ENCODE assay signal across 23 cellular contexts in the genomic region with DNA sequence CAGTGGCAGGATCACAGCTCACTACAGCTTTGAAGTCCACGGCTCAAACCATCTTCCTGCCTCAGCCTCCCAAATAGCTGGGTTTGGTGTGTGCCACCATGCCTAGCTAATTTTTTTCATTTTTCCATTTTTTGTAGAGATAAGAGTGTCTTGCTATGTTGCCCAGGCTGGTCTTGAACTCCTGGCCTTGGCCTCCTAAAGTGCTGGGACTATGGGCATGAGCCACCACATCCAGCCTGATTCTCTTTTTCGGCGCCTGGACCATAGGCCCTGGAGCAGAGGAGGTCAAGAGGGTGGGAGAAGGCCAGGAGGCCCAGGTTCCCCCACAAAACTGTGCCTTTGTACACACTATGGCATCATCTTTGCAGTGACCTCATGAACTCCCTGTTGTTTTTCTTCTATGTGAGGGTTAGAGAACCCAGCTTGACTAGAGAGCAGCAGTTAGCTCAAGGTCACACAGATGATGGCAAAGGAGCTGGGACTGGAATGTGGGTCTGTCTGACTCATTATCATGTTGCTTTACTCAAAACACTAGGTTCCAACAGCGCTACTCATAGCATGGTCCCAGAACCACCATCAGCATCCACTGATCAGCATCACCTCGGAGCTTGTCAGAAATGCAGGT. TPM values are rescaled to one million over a fixed set of nuclear protein-coding genes. Genes with fewer than 3 reads are reported as not detected.
DNase-seq lines count a peak whose midpoint lies in the region; ATAC-seq, FAIRE-seq and TF ChIP-seq lines count a peak whose summit lies in the region.
"Had no signal": no experiment of that assay in that cellular context is flagged by ENCODE, and none has a peak within 500 bp of the region (broad histone marks: within the 10 kb centered on the region; RNA-seq: fewer than 3 reads in every experiment).

No MANE protein-coding gene starts in this region.

- TF ChIP-seq CTCF in K562 (IDR thresholded peaks at IDR 0.05 in 2 of 3, conservative IDR thresholded peaks at IDR 0.05 in 1 of 3; ENCODE audit: insufficient read depth in 2 of 3, low read depth in 1 of 3, low read length in 3 of 3) = no peak
- TF ChIP-seq CTCF in OCI-LY7 (conservative IDR thresholded peaks at IDR 0.05; ENCODE audit: low read length) = no peak
- no peak for TF ChIP-seq CTCF in progenitor cell of endocrine pancreas (IDR thresholded peaks at IDR 0.05; ENCODE audit: unreplicated experiment)
- TF ChIP-seq CTCF in osteocyte (IDR thresholded peaks at IDR 0.05) = no peak

- H3K27ac ChIP-seq in BLaER1 (0 out of 2 replicates have a peak overlapping the region, but pooled peaks have one; percentile 14), K562 (ENCODE audit: extremely low read depth, low read depth, low read length) (no peak overlapping the region), OCI-LY7 (ENCODE audit: low read depth, low read length, poor library complexity, severe bottlenecking) (no peak overlapping the region)
- H3K27ac ChIP-seq in naive thymus-derived CD4-positive, alpha-beta T cell (ENCODE audit: low read depth, low read length) = no peak overlapping the region
- H3K27ac ChIP-seq: cardiac muscle cell had no signal

- peaks cover 10 to 32% (median 20%) of the 10 kb centered on the region in 7 donors for H3K4me1 Mint-ChIP-seq in naive thymus-derived CD4-positive, alpha-beta T cell
- H3K4me1 Mint-ChIP-seq in progenitor cell of endocrine pancreas (ENCODE audit: low read depth) (peaks cover 1% of the 10 kb centered on the region), osteocyte (ENCODE audit: unreplicated experiment) (no peaks in the 10 kb centered on the region)

- no peak for TF ChIP-seq POLR2A in K562 (conservative IDR thresholded peaks at IDR 0.05)

- no peaks in the 10 kb centered on the region for H3K9me1 ChIP-seq in K562 (ENCODE audit: control insufficient read depth, insufficient read depth, low read length)

- WGBS in K562 (ENCODE audit: insufficient coverage, low coverage, missing lambda C conversion rate) = 58% methylated on average over 5 of the region's 5 CpGs

- H2AFZ ChIP-seq in K562 (ENCODE audit: low read depth, low read length) (no peak overlapping the region), OCI-LY7 (ENCODE audit: low read length) (no peak overlapping the region)

- no peaks in the 10 kb centered on the region for H4K20me1 ChIP-seq in BLaER1
- 0 out of 2 replicates have a peak, but pooled peaks cover under 1% of the 10 kb centered on the region for H4K20me1 ChIP-seq in K562 (replicated peaks; ENCODE audit: control insufficient read depth, insufficient read depth, low read length)
- H4K20me1 ChIP-seq in OCI-LY7 (ENCODE audit: insufficient read depth, low read length) = no peaks in the 10 kb centered on the region

- H3K4me1 ChIP-seq in BLaER1 = peaks cover 71% of the 10 kb centered on the region
- peaks cover 12 to 18% of the 10 kb centered on the region in 2 experiments for H3K4me1 ChIP-seq in K562 (replicated peaks in 1 of 2; ENCODE audit: control insufficient read depth in 2 of 2, insufficient read depth in 2 of 2, low read length in 2 of 2)
- peaks cover 17 to 18% of the 10 kb centered on the region in 2 donors for H3K4me1 ChIP-seq in naive thymus-derived CD4-positive, alpha-beta T cell (ENCODE audit: control insufficient read depth in 2 of 2, insufficient read depth in 2 of 2, low read length in 2 of 2)
- H3K4me1 ChIP-seq in OCI-LY7 (ENCODE audit: insufficient read depth, low read length, poor library complexity, severe bottlenecking) = peaks cover 43% of the 10 kb centered on the region

- H3K27ac Mint-ChIP-seq in naive thymus-derived CD4-positive, alpha-beta T cell = peak overlapping the region in 5 of 9 donors; percentile 25 to 84 (median 53)
- H3K27ac Mint-ChIP-seq in progenitor cell of endocrine pancreas (no peak overlapping the region), osteocyte (ENCODE audit: unreplicated experiment) (no peak overlapping the region)
- H3K27ac Mint-ChIP-seq: activated naive CD4-positive, alpha-beta T cell treated with anti-CD3 and anti-CD28 coated beads for 36 hours had no signal

- CTCF ChIA-PET in K562 (lab: Yijun Ruan, JAX; ENCODE audit: low intra/inter-chr PET ratio) (no interaction called here), OCI-LY7 (lab: Charles Lee; ENCODE audit: unreplicated experiment) (interaction anchor here (0.6 to 2.2 kb wide), 2 partner anchors 37 to 254 kb away, joined by 3 to 17 read pairs; partner anchors contain the start of gene GH1)
- CTCF ChIA-PET in naive thymus-derived CD4-positive, alpha-beta T cell (lab: Charles Lee) = interaction anchor here (0.9 to 2.9 kb wide), 2 partner anchors 38 to 69 kb away, joined by 3 to 10 read pairs; partner anchors contain the start of gene GH1

- H3K4me3 ChIP-seq in BLaER1 (no peak overlapping the region), K562 (no peak overlapping the region), OCI-LY7 (ENCODE audit: low read depth, low read length, poor library complexity, severe bottlenecking) (no peak overlapping the region)
- no peak overlapping the region for H3K4me3 ChIP-seq in naive thymus-derived CD4-positive, alpha-beta T cell (ENCODE audit: low read length)
- H3K4me3 ChIP-seq: cardiac muscle cell had no signal

- ATAC-seq in K562 = no peak
- ATAC-seq in naive thymus-derived CD4-positive, alpha-beta T cell = no peak
- ATAC-seq: Panc1, sciatic nerve had no signal

- H3K36me3 Mint-ChIP-seq in naive thymus-derived CD4-positive, alpha-beta T cell = no peaks in the 10 kb centered on the region
- no peaks in the 10 kb centered on the region for H3K36me3 Mint-ChIP-seq in progenitor cell of endocrine pancreas (ENCODE audit: insufficient read depth)
- no peaks in the 10 kb centered on the region for H3K36me3 Mint-ChIP-seq in osteocyte (ENCODE audit: unreplicated experiment)
- H3K36me3 Mint-ChIP-seq: immature natural killer cell had no signal

- H3K9me3 ChIP-seq in BLaER1 = no peaks in the 10 kb centered on the region
- no peaks in the 10 kb centered on the region for H3K9me3 ChIP-seq in K562 (replicated peaks; ENCODE audit: control insufficient read depth, insufficient read depth, low read depth, low read length)
- H3K9me3 ChIP-seq in naive thymus-derived CD4-positive, alpha-beta T cell (ENCODE audit: control insufficient read depth in 2 of 3, low read length in 3 of 3) = no peaks in the 10 kb centered on the region
- no peaks in the 10 kb centered on the region for H3K9me3 ChIP-seq in OCI-LY7 (ENCODE audit: low read length)

- H3K27me3 ChIP-seq in BLaER1 = no peaks in the 10 kb centered on the region
- peaks cover 3 to 15% of the 10 kb centered on the region in 2 experiments; a peak in 4 of 5 replicates for H3K27me3 ChIP-seq in K562 (ENCODE audit: control insufficient read depth in 2 of 2, insufficient read depth in 2 of 2, low read length in 2 of 2)
- no peaks in the 10 kb centered on the region for H3K27me3 ChIP-seq in naive thymus-derived CD4-positive, alpha-beta T cell (ENCODE audit: control insufficient read depth in 2 of 2, insufficient read depth in 2 of 2, low read length in 2 of 2)
- H3K27me3 ChIP-seq: cardiac muscle cell had no signal

- no peak for DNase-seq in HTR-8/SVneo (ENCODE audit: insufficient read length, low spot score)
- no peak for DNase-seq in K562 (ENCODE audit: extremely low read depth in 1 of 4, low spot score in 3 of 4)
- DNase-seq in naive thymus-derived CD4-positive, alpha-beta T cell = no peak
- no peak for DNase-seq in OCI-LY7 (ENCODE audit: low spot score)
- DNase-seq in iPS-NIHi7 (ENCODE audit: extremely low spot score) = no peak
- DNase-seq in progenitor cell of endocrine pancreas (ENCODE audit: low spot score, unreplicated experiment) = no peak
- DNase-seq in osteocyte (ENCODE audit: extremely low spot score, unreplicated experiment) = no peak
- DNase-seq: activated naive CD4-positive, alpha-beta T cell treated with anti-CD3 and anti-CD28 coated beads for 36 hours; C1 segment of cervical spinal cord; DMS53; effector CD8-positive, alpha-beta T cell; immature natural killer cell; NCI-H748 treated with DMSO at 0.1 percent for 48 hours; stimulated activated CD4-positive, alpha-beta T cell treated with anti-CD3 and anti-CD28 coated beads, Interleukin-2, amount 100 ng/mL, for 48 hours; stimulated activated CD8-positive, alpha-beta memory T cell treated with anti-CD3 and anti-CD28 coated beads, Interleukin-4, amount 100 ng/mL, for 48 hours; SW 1271 had no signal

- no peak for TF ChIP-seq EP300 in K562 (IDR thresholded peaks at IDR 0.05; ENCODE audit: low read length)

- in situ Hi-C loops in K562 (cut with MboI) = no loop called here

- no peaks in the 10 kb centered on the region for H3K9me3 Mint-ChIP-seq in naive thymus-derived CD4-positive, alpha-beta T cell
- no peaks in the 10 kb centered on the region for H3K9me3 Mint-ChIP-seq in progenitor cell of endocrine pancreas (ENCODE audit: low read depth)
- H3K9me3 Mint-ChIP-seq in osteocyte (ENCODE audit: unreplicated experiment) = no peaks in the 10 kb centered on the region
- H3K9me3 Mint-ChIP-seq: activated naive CD4-positive, alpha-beta T cell treated with anti-CD3 and anti-CD28 coated beads for 36 hours; immature natural killer cell; neural crest cell had no signal

- H3K36me3 ChIP-seq in BLaER1 = no peaks in the 10 kb centered on the region
- H3K36me3 ChIP-seq in K562 (ENCODE audit: control insufficient read depth, insufficient read depth, low read length) = no peaks in the 10 kb centered on the region
- no peaks in the 10 kb centered on the region for H3K36me3 ChIP-seq in naive thymus-derived CD4-positive, alpha-beta T cell (ENCODE audit: control insufficient read depth in 2 of 3, insufficient read depth in 3 of 3, low read length in 3 of 3)
- no peaks in the 10 kb centered on the region for H3K36me3 ChIP-seq in OCI-LY7 (ENCODE audit: insufficient read depth, low read length)
- H3K36me3 ChIP-seq: cardiac muscle cell had no signal

- BruUV-seq in K562 (replicated peaks; lab: Mats Ljungman, UMichigan) (no TSS peak), OCI-LY7 (replicated peaks; lab: Mats Ljungman, UMichigan) (no TSS peak)

- POLR2A ChIA-PET in K562 (lab: Yijun Ruan, JAX) = interaction anchor here (0.6 to 2.1 kb wide), 6 partner anchors 10 to 1186 kb away, joined by 3 to 6 read pairs (median 4); partner anchors contain the start of gene GH2
- POLR2A ChIA-PET in naive thymus-derived CD4-positive, alpha-beta T cell (lab: Charles Lee) = no interaction called here
- POLR2A ChIA-PET in OCI-LY7 (lab: Charles Lee) = interaction anchor here (1.1 kb wide), 1 partner anchor 22 kb away, joined by 5 read pairs; no protein-coding TSS in a partner anchor

- H3K79me2 ChIP-seq in K562 (ENCODE audit: control insufficient read depth, insufficient read depth, low read length) = no peaks in the 10 kb centered on the region
- no peaks in the 10 kb centered on the region for H3K79me2 ChIP-seq in OCI-LY7 (ENCODE audit: insufficient read depth, low read depth, low read length)

- intact Hi-C loops in K562 (cut with micrococcal nuclease) (no loop called here), OCI-LY7 (cut with micrococcal nuclease; ENCODE audit: unreplicated experiment) (no loop called here)
- intact Hi-C loops in naive thymus-derived CD4-positive, alpha-beta T cell (cut with micrococcal nuclease) = no loop called here

- no peak overlapping the region for H3K4me3 Mint-ChIP-seq in naive thymus-derived CD4-positive, alpha-beta T cell
- H3K4me3 Mint-ChIP-seq in progenitor cell of endocrine pancreas (ENCODE audit: low read depth) (no peak overlapping the region), osteocyte (ENCODE audit: unreplicated experiment) (no peak overlapping the region)
- H3K4me3 Mint-ChIP-seq: activated naive CD4-positive, alpha-beta T cell treated with anti-CD3 and anti-CD28 coated beads for 36 hours; neural crest cell had no signal

- H3K27me3 Mint-ChIP-seq in naive thymus-derived CD4-positive, alpha-beta T cell = no peaks in the 10 kb centered on the region
- H3K27me3 Mint-ChIP-seq in progenitor cell of endocrine pancreas (peaks cover 35% of the 10 kb centered on the region), osteocyte (ENCODE audit: unreplicated experiment) (peaks cover 12% of the 10 kb centered on the region)

- no peak overlapping the region for H3K4me2 ChIP-seq in BLaER1
- no peak overlapping the region for H3K4me2 ChIP-seq in K562 (ENCODE audit: insufficient read depth, low read length)
- no peak overlapping the region for H3K4me2 ChIP-seq in OCI-LY7 (ENCODE audit: low read length)

- H3K9ac ChIP-seq in BLaER1 (no peak overlapping the region), K562 (ENCODE audit: insufficient read depth in 1 of 2, low read depth in 2 of 2, low read length in 2 of 2) (no peak overlapping the region)

- FAIRE-seq in HTR-8/SVneo (lab: Jason Lieb, UNC) (peak; percentile 42), K562 (lab: Jason Lieb, UNC) (no peak)
- FAIRE-seq: frontal cortex had no signal

- TF ChIP-seq RAD21 in K562 (CRISPR knock-in tag; conservative IDR thresholded peaks at IDR 0.05 in 1 of 2, IDR thresholded peaks at IDR 0.05 in 1 of 2) = no peak

- H3K9me2 ChIP-seq in OCI-LY7 (ENCODE audit: insufficient read depth, low read length) = no peaks in the 10 kb centered on the region

RNA-seq across cellular contexts. Expression of gene SCN4A, which starts 16.3 kb away (rescaled TPM):
- 2.2 and 9.7 TPM in 2 replicates for total RNA-seq in K562 (2011; cell fraction: chromatin; rRNA removed; ENCODE audit: low replicate concordance)
- 4.7 and 5.7 TPM in 2 replicates for total RNA-seq in K562 (2011; cell fraction: nucleolus; rRNA removed)
- 2.8 and 3.1 TPM in 2 replicates for total RNA-seq in K562 (2011; cell fraction: nucleoplasm; rRNA removed)
- total RNA-seq in K562 (2014; rRNA removed) (1.6 and 1.8 TPM in 2 replicates), K562 (2014; rRNA removed; fragmentation: Illumina TruSeq; extraction: Trizol) (0.73 and 1.4 TPM in 2 replicates), K562 (2015; rRNA removed; fragmentation: Illumina TruSeq; extraction: Trizol) (0.08 and 0.29 TPM in 2 replicates), K562 (2021) (1.1 and 1.4 TPM in 2 replicates), OCI-LY7 (2022) (9.0 and 11.9 TPM in 2 replicates), progenitor cell of endocrine pancreas (0.10 and 0.55 TPM in 2 replicates), osteocyte (not detected in 2 replicates)
- polyA plus RNA-seq in K562 (2011; rRNA removed) (0.50 and 0.60 TPM in 2 replicates), K562 (2014; fragmentation: Illumina TruSeq; extraction: Trizol) (1.9 and 4.6 TPM in 2 replicates), K562 (2014; fragmentation: Nextera tagmentation; extraction: Ambion mirVana) (1 to 10 TPM; 1.7 to 2.6 TPM), K562 (2014; rRNA removed) (0.54 and 2.1 TPM in 2 replicates)
- 0.21 and 0.37 TPM in 2 replicates for polyA plus RNA-seq in K562 (2011; cell fraction: cytosol; rRNA removed)
- polyA plus RNA-seq in K562 (2011; cell fraction: nucleus; rRNA removed) = 0.91 and 1.9 TPM in 2 replicates
- 0.78 and 3.2 TPM in 2 replicates for polyA plus RNA-seq in K562 (2012)
- 1.5 and 2.6 TPM in 2 replicates for polyA minus RNA-seq in K562 (2011; rRNA and poly(A)+ RNA removed)
- not detected in 2 replicates for polyA minus RNA-seq in K562 (2011; cell fraction: cytosol; rRNA and poly(A)+ RNA removed)
- polyA minus RNA-seq in K562 (2011; cell fraction: nucleus; rRNA and poly(A)+ RNA removed) = 3.4 and 4.6 TPM in 2 replicates
- total RNA-seq in naive thymus-derived CD4-positive, alpha-beta T cell = under 1 TPM in 4 of 5 experiments, not detected in 1; 0.03 to 0.15 (median 0.07) TPM
- not detected for polyA plus RNA-seq in naive thymus-derived CD4-positive, alpha-beta T cell
- 3.0 and 6.4 TPM in 2 replicates for total RNA-seq in OCI-LY7 (2014; rRNA removed; shearing (Covaris generic))
- total RNA-seq: frontal cortex, lung microvascular endothelial cell had no signal
- polyA plus RNA-seq: cardiac muscle cell had no signal

RNA-seq across cellular contexts. Expression of gene CD79B, which starts 24.3 kb away (rescaled TPM):
- total RNA-seq in K562 (2011; cell fraction: chromatin; rRNA removed; ENCODE audit: low replicate concordance) = not detected in 2 replicates
- total RNA-seq in K562 (2011; cell fraction: nucleolus; rRNA removed) = not detected in 2 replicates
- 0.59 TPM in 1 of 2 replicates, not detected in the other for total RNA-seq in K562 (2011; cell fraction: nucleoplasm; rRNA removed)
- total RNA-seq in K562 (2014; rRNA removed) = not detected in 2 replicates
- 0.44 TPM in 1 of 2 replicates, not detected in the other for total RNA-seq in K562 (2014; rRNA removed; fragmentation: Illumina TruSeq; extraction: Trizol)
- not detected in 2 replicates for total RNA-seq in K562 (2015; rRNA removed; fragmentation: Illumina TruSeq; extraction: Trizol)
- total RNA-seq in K562 (2021) = 0.38 and 0.62 TPM in 2 replicates
- polyA plus RNA-seq in K562 (2011; rRNA removed) = 0.34 and 0.50 TPM in 2 replicates
- polyA plus RNA-seq in K562 (2011; cell fraction: cytosol; rRNA removed) = 0.36 and 0.80 TPM in 2 replicates
- polyA plus RNA-seq in K562 (2011; cell fraction: nucleus; rRNA removed) = 0.38 and 0.46 TPM in 2 replicates
- polyA plus RNA-seq in K562 (2012) = 0.86 and 0.99 TPM in 2 replicates
- 0.12 and 0.39 TPM in 2 replicates for polyA plus RNA-seq in K562 (2014; fragmentation: Illumina TruSeq; extraction: Trizol)
- under 1 TPM; 0.15 to 0.18 TPM for polyA plus RNA-seq in K562 (2014; fragmentation: Nextera tagmentation; extraction: Ambion mirVana)
- 0.57 TPM in 1 of 2 replicates, not detected in the other for polyA plus RNA-seq in K562 (2014; rRNA removed)
- not detected in 2 replicates for polyA minus RNA-seq in K562 (2011; rRNA and poly(A)+ RNA removed)
- not detected in 2 replicates for polyA minus RNA-seq in K562 (2011; cell fraction: cytosol; rRNA and poly(A)+ RNA removed)
- polyA minus RNA-seq in K562 (2011; cell fraction: nucleus; rRNA and poly(A)+ RNA removed) = not detected in 2 replicates
- 10 to 100 TPM; 11.8 to 44.9 (median 15.1) TPM for total RNA-seq in naive thymus-derived CD4-positive, alpha-beta T cell
- 10 to 100 TPM; 34.5 to 42.2 TPM for polyA plus RNA-seq in naive thymus-derived CD4-positive, alpha-beta T cell
- total RNA-seq in OCI-LY7 (2014; rRNA removed; shearing (Covaris generic)) = 743 and 751 TPM in 2 replicates
- 457 and 479 TPM in 2 replicates for total RNA-seq in OCI-LY7 (2022)
- total RNA-seq in progenitor cell of endocrine pancreas = not detected in 2 replicates
- total RNA-seq in osteocyte = not detected in 2 replicates
- total RNA-seq: cardiac muscle cell, lung microvascular endothelial cell had no signal

RNA-seq across cellular contexts. Expression of gene GH1, which starts 37.8 kb away (rescaled TPM):
- total RNA-seq in K562 (2011; cell fraction: chromatin; rRNA removed; ENCODE audit: low replicate concordance) = not detected in 2 replicates
- not detected in 2 replicates for total RNA-seq in K562 (2011; cell fraction: nucleolus; rRNA removed)
- total RNA-seq in K562 (2011; cell fraction: nucleoplasm; rRNA removed) = not detected in 2 replicates
- not detected in 2 replicates for total RNA-seq in K562 (2014; rRNA removed)
- not detected in 2 replicates for total RNA-seq in K562 (2014; rRNA removed; fragmentation: Illumina TruSeq; extraction: Trizol)
- not detected in 2 replicates for total RNA-seq in K562 (2015; rRNA removed; fragmentation: Illumina TruSeq; extraction: Trizol)
- total RNA-seq in K562 (2021) = not detected in 2 replicates
- not detected in 2 replicates for polyA plus RNA-seq in K562 (2011; rRNA removed)
- polyA plus RNA-seq in K562 (2011; cell fraction: cytosol; rRNA removed) = not detected in 2 replicates
- polyA plus RNA-seq in K562 (2011; cell fraction: nucleus; rRNA removed) = not detected in 2 replicates
- not detected in 2 replicates for polyA plus RNA-seq in K562 (2012)
- polyA plus RNA-seq in K562 (2014; fragmentation: Illumina TruSeq; extraction: Trizol) = not detected in 2 replicates
- polyA plus RNA-seq in K562 (2014; fragmentation: Nextera tagmentation; extraction: Ambion mirVana) = not detected
- polyA plus RNA-seq in K562 (2014; rRNA removed) = not detected in 2 replicates
- polyA minus RNA-seq in K562 (2011; rRNA and poly(A)+ RNA removed) = not detected in 2 replicates
- polyA minus RNA-seq in K562 (2011; cell fraction: cytosol; rRNA and poly(A)+ RNA removed) = not detected in 2 replicates
- not detected in 2 replicates for polyA minus RNA-seq in K562 (2011; cell fraction: nucleus; rRNA and poly(A)+ RNA removed)
- under 1 TPM in 2 of 5 experiments, not detected in 3; 0.58 to 0.66 TPM for total RNA-seq in naive thymus-derived CD4-positive, alpha-beta T cell
- polyA plus RNA-seq in naive thymus-derived CD4-positive, alpha-beta T cell = not detected
- total RNA-seq in OCI-LY7 (2014; rRNA removed; shearing (Covaris generic)) = 0.21 and 4.3 TPM in 2 replicates
- total RNA-seq in OCI-LY7 (2022) = 0.96 TPM in 1 of 2 replicates, not detected in the other
- not detected in 2 replicates for total RNA-seq in progenitor cell of endocrine pancreas
- not detected in 2 replicates for total RNA-seq in osteocyte
- total RNA-seq: activated naive CD4-positive, alpha-beta T cell treated with anti-CD3 and anti-CD28 coated beads for 36 hours; cardiac muscle cell; frontal cortex; lung microvascular endothelial cell; neural crest cell; sciatic nerve had no signal
- polyA plus RNA-seq: cardiac muscle cell, immature natural killer cell had no signal

RNA-seq across cellular contexts. Expression of gene PRR29, which starts 41.7 kb away (rescaled TPM):
- total RNA-seq in K562 (2011; cell fraction: chromatin; rRNA removed; ENCODE audit: low replicate concordance) = 0.42 and 1.0 TPM in 2 replicates
- total RNA-seq in K562 (2011; cell fraction: nucleolus; rRNA removed) = 0.26 and 0.67 TPM in 2 replicates
- 0.22 TPM in 1 of 2 replicates, not detected in the other for total RNA-seq in K562 (2011; cell fraction: nucleoplasm; rRNA removed)
- not detected in 2 replicates for total RNA-seq in K562 (2014; rRNA removed)
- total RNA-seq in K562 (2014; rRNA removed; fragmentation: Illumina TruSeq; extraction: Trizol) = not detected in 2 replicates
- total RNA-seq in K562 (2015; rRNA removed; fragmentation: Illumina TruSeq; extraction: Trizol) = not detected in 2 replicates
- total RNA-seq in K562 (2021) = 0.04 TPM in 1 of 2 replicates, not detected in the other
- not detected in 2 replicates for polyA plus RNA-seq in K562 (2011; rRNA removed)
- polyA plus RNA-seq in K562 (2011; cell fraction: cytosol; rRNA removed) = 0.12 TPM in 1 of 2 replicates, not detected in the other
- 0.18 and 0.55 TPM in 2 replicates for polyA plus RNA-seq in K562 (2011; cell fraction: nucleus; rRNA removed)
- 2.3 and 2.6 TPM in 2 replicates for polyA plus RNA-seq in K562 (2012)
- 0.10 and 0.18 TPM in 2 replicates for polyA plus RNA-seq in K562 (2014; fragmentation: Illumina TruSeq; extraction: Trizol)
- under 1 TPM; 0.08 to 0.20 TPM for polyA plus RNA-seq in K562 (2014; fragmentation: Nextera tagmentation; extraction: Ambion mirVana)
- polyA plus RNA-seq in K562 (2014; rRNA removed) = 0.11 and 0.58 TPM in 2 replicates
- polyA minus RNA-seq in K562 (2011; rRNA and poly(A)+ RNA removed) = not detected in 2 replicates
- not detected in 2 replicates for polyA minus RNA-seq in K562 (2011; cell fraction: cytosol; rRNA and poly(A)+ RNA removed)
- polyA minus RNA-seq in K562 (2011; cell fraction: nucleus; rRNA and poly(A)+ RNA removed) = 0.27 and 0.44 TPM in 2 replicates
- 1 to 10 TPM in 1 of 5 experiments, under 1 TPM in 2, not detected in 2; 0.29 to 2.8 (median 0.40) TPM for total RNA-seq in naive thymus-derived CD4-positive, alpha-beta T cell
- polyA plus RNA-seq in naive thymus-derived CD4-positive, alpha-beta T cell = 1 to 10 TPM; 5.5 to 6.0 TPM
- 0.16 TPM in 1 of 2 replicates, not detected in the other for total RNA-seq in OCI-LY7 (2014; rRNA removed; shearing (Covaris generic))
- 0.29 TPM in 1 of 2 replicates, not detected in the other for total RNA-seq in OCI-LY7 (2022)
- 2.8 and 3.7 TPM in 2 replicates for total RNA-seq in progenitor cell of endocrine pancreas
- not detected in 2 replicates for total RNA-seq in osteocyte

RNA-seq across cellular contexts. Expression of gene CSHL1, which starts 45.4 kb away (rescaled TPM):
- total RNA-seq in K562 (2011; cell fraction: chromatin; rRNA removed; ENCODE audit: low replicate concordance) = not detected in 2 replicates
- not detected in 2 replicates for total RNA-seq in K562 (2011; cell fraction: nucleolus; rRNA removed)
- not detected in 2 replicates for total RNA-seq in K562 (2011; cell fraction: nucleoplasm; rRNA removed)
- not detected in 2 replicates for total RNA-seq in K562 (2014; rRNA removed)
- total RNA-seq in K562 (2014; rRNA removed; fragmentation: Illumina TruSeq; extraction: Trizol) = not detected in 2 replicates
- not detected in 2 replicates for total RNA-seq in K562 (2015; rRNA removed; fragmentation: Illumina TruSeq; extraction: Trizol)
- total RNA-seq in K562 (2021) = not detected in 2 replicates
- polyA plus RNA-seq in K562 (2011; rRNA removed) = not detected in 2 replicates
- not detected in 2 replicates for polyA plus RNA-seq in K562 (2011; cell fraction: cytosol; rRNA removed)
- not detected in 2 replicates for polyA plus RNA-seq in K562 (2011; cell fraction: nucleus; rRNA removed)
- not detected in 2 replicates for polyA plus RNA-seq in K562 (2012)
- not detected in 2 replicates for polyA plus RNA-seq in K562 (2014; fragmentation: Illumina TruSeq; extraction: Trizol)
- not detected for polyA plus RNA-seq in K562 (2014; fragmentation: Nextera tagmentation; extraction: Ambion mirVana)
- not detected in 2 replicates for polyA plus RNA-seq in K562 (2014; rRNA removed)
- polyA minus RNA-seq in K562 (2011; rRNA and poly(A)+ RNA removed) = not detected in 2 replicates
- not detected in 2 replicates for polyA minus RNA-seq in K562 (2011; cell fraction: cytosol; rRNA and poly(A)+ RNA removed)
- not detected in 2 replicates for polyA minus RNA-seq in K562 (2011; cell fraction: nucleus; rRNA and poly(A)+ RNA removed)
- total RNA-seq in naive thymus-derived CD4-positive, alpha-beta T cell = not detected
- not detected for polyA plus RNA-seq in naive thymus-derived CD4-positive, alpha-beta T cell
- not detected in 2 replicates for total RNA-seq in OCI-LY7 (2014; rRNA removed; shearing (Covaris generic))
- total RNA-seq in OCI-LY7 (2022) = not detected in 2 replicates
- not detected in 2 replicates for total RNA-seq in progenitor cell of endocrine pancreas
- total RNA-seq in osteocyte = not detected in 2 replicates
- total RNA-seq: activated naive CD4-positive, alpha-beta T cell treated with anti-CD3 and anti-CD28 coated beads for 36 hours; cardiac muscle cell; frontal cortex; lung microvascular endothelial cell; neural crest cell; sciatic nerve had no signal
- polyA plus RNA-seq: cardiac muscle cell, immature natural killer cell had no signal

Comparison
In these comparisons a context has a peak if more than half of its experiments do, and no peak if none do; other contexts are left out.
1. H3K27ac Mint-ChIP-seq: peak in naive thymus-derived CD4-positive, alpha-beta T cell (5 of 9); none in progenitor cell of endocrine pancreas (single experiment) and osteocyte (single experiment).
2. RNA of gene CD79B, which starts 24.3 kb away (total RNA-seq): 457 to 751 TPM in OCI-LY7; 11.8 to 44.9 TPM in naive thymus-derived CD4-positive, alpha-beta T cell, 0.38 to 0.62 TPM in K562, not detected in osteocyte and not detected in progenitor cell of endocrine pancreas; every median in the first group is over 4 times any median in the second.